In the genomic region with DNA sequence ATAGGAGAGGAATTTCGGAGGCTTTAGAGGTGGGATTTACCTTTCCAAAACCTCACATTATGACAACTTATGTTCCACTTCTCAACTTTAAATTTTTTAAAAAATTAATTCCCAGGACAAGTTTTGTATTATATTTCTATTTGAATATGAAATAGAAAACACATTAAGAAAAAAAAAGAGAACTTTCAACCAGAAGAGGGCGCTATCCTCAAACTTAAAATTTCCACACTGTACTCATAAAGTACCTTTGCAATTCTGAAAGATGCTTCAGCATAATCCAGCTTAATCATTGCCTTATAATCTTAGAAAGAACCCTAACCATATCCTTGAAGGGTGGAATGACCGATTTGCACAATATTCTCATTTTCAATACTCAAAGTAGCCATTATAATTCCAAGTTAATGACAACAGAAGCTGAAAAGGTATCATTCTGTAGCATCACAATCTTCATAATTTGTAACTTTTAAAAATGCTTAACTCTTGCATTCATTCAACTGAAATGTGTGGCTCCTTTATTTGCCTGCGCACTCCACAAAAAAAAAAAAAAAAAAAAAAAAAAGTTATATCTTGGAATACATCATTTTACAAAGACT, we compare ENCODE assay signal across 8 cellular contexts.
A peak's percentile ranks its signal among the peaks of the same experiment; 100 is the strongest.
DNase-seq lines count a peak whose midpoint lies in the region; ATAC-seq and TF ChIP-seq lines count a peak whose summit lies in the region.

No MANE protein-coding gene starts in this region.

- peak; percentile 66 for TF ChIP-seq CTCF in 22Rv1 (IDR thresholded peaks at IDR 0.05)
- peak; percentile 36 for TF ChIP-seq CTCF in GM10266 (IDR thresholded peaks at IDR 0.05; ENCODE audit: control insufficient read depth, insufficient read depth, low read depth, missing control alignments)
- peak; percentile 64 for TF ChIP-seq CTCF in RWPE2 (IDR thresholded peaks at IDR 0.05; ENCODE audit: poor library complexity, severe bottlenecking)
- peak; percentile 94 for TF ChIP-seq CTCF in glutamatergic neuron (IDR thresholded peaks at IDR 0.05; ENCODE audit: partially characterized antibody, unreplicated experiment)

- no peaks in the 10 kb centered on the region for H3K36me3 ChIP-seq in RWPE2 (ENCODE audit: low read depth)

- no peaks in the 10 kb centered on the region for H3K36me3 Mint-ChIP-seq in glutamatergic neuron (ENCODE audit: unreplicated experiment)

- H3K4me1 Mint-ChIP-seq in glutamatergic neuron (ENCODE audit: low read depth, unreplicated experiment), result peaks cover 20% of the 10 kb centered on the region

- ATAC-seq in RWPE2 (ENCODE audit: low read depth), result no peak
- ATAC-seq in HG03432 (IDR thresholded peaks at IDR 0.05; ENCODE audit: unreplicated experiment), result no peak

- DNase-seq in GM10266 (ENCODE audit: extremely low spot score), result no peak
- no peak for DNase-seq in RWPE2 (ENCODE audit: low spot score)
- DNase-seq in glutamatergic neuron, result no peak
- no peak for DNase-seq in GOT3 (lab: John Stamatoyannopoulos, UW)
- no peak for DNase-seq in GF-D8 (lab: John Stamatoyannopoulos, UW)
- no peak for DNase-seq in islet precursor cell

- no peaks in the 10 kb centered on the region for H3K9me3 Mint-ChIP-seq in glutamatergic neuron (ENCODE audit: unreplicated experiment)

- H3K27me3 ChIP-seq in RWPE2 (ENCODE audit: insufficient read depth, poor library complexity, severe bottlenecking), result no peaks in the 10 kb centered on the region

- H3K4me3 Mint-ChIP-seq in glutamatergic neuron (ENCODE audit: unreplicated experiment), result no peak overlapping the region

- peaks cover 14% of the 10 kb centered on the region for H3K4me1 ChIP-seq in RWPE2 (ENCODE audit: insufficient read depth, poor library complexity, severe bottlenecking)

- H3K9me3 ChIP-seq in RWPE2 (ENCODE audit: severe bottlenecking), result no peaks in the 10 kb centered on the region

- H3K27me3 Mint-ChIP-seq in glutamatergic neuron (ENCODE audit: unreplicated experiment), result no peaks in the 10 kb centered on the region

- H3K4me3 ChIP-seq in RWPE2 (ENCODE audit: severe bottlenecking), result no peak overlapping the region

- H3K27ac Mint-ChIP-seq in glutamatergic neuron (ENCODE audit: unreplicated experiment), result peak overlapping the region; percentile 56

- H3K27ac ChIP-seq in 22Rv1, result no peak overlapping the region
- H3K27ac ChIP-seq in RWPE2 (ENCODE audit: poor library complexity, severe bottlenecking), result no peak overlapping the region

Comparison
In these comparisons a context has a peak if more than half of its experiments do, and no peak if none do; other contexts are left out.
1. CTCF ChIP-seq: peak in every context shown above with its lines; median percentile 94 in glutamatergic neuron; 66 in 22Rv1; 64 in RWPE2; 36 in GM10266.